Comparison of ENCODE assay signal across 27 cellular contexts in the genomic region with DNA sequence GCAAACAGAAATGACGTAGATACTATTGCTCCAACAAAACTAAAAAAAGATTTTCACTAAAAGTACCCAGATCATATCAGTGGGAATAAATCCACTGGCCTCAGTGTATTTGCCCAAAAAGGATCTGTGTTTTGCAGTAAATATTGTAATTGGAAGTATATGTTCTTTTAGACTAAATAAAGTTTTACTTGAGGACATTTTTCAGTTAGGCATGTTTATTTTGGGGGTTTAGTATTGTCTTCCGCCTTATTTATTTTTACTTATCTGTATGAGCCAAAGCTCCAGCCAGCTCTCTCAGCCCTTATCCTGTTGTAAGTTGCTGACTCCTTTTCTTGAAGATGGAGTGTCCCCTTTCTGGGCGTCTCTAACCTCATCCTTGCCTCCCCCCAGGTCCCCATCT. TPM values are rescaled to one million over a fixed set of nuclear protein-coding genes. Genes with fewer than 3 reads are reported as not detected.
DNase-seq lines count a peak whose midpoint lies in the region; ATAC-seq and TF ChIP-seq lines count a peak whose summit lies in the region.
"Had no signal": no experiment of that assay in that cellular context is flagged by ENCODE, and none has a peak within 500 bp of the region (broad histone marks: within the 10 kb centered on the region; RNA-seq: fewer than 3 reads in every experiment).

No MANE protein-coding gene starts in this region.

- POLR2A ChIA-PET in MCF 10A (lab: Yijun Ruan, JAX), result no interaction called here

- H3K4me1 Mint-ChIP-seq in stimulated activated memory B cell treated with anti-CD40 and anti-IgM and Interleukin-4, amounts not matched to agents 10 μg/mL and 1 μg/mL and 100 μg/mL, for 72 hours, result peaks cover 40% of the 10 kb centered on the region
- H3K4me1 Mint-ChIP-seq in MCF 10A (ENCODE audit: insufficient read depth, unreplicated experiment), result no peaks in the 10 kb centered on the region

- ATAC-seq in stimulated activated memory B cell treated with anti-CD40 and anti-IgM and Interleukin-4, amounts not matched to agents 10 μg/mL and 1 μg/mL and 100 μg/mL, for 72 hours, result no peak
- ATAC-seq in HG03457 (IDR thresholded peaks at IDR 0.05; ENCODE audit: unreplicated experiment), result no peak
- ATAC-seq in activated naive CD4-positive, alpha-beta T cell treated with anti-CD3 and anti-CD28 coated beads, Interleukin-2, amount 50 U/mL, for 72 hours, result no peak
- ATAC-seq: HCT116; lower lobe of right lung; natural killer cell treated with Interleukin-12 subunit alpha and Interleukin-12 subunit beta and Interleukin-15 and Interleukin-18, amount 100 ng/mL, for 72 hours; sciatic nerve had no signal

- H3K27ac ChIP-seq in coronary artery, result peak overlapping the region; percentile 82 to 86
- H3K27ac ChIP-seq in layer of hippocampus (ENCODE audit: low read depth, low read length), result peak overlapping the region; percentile 62
- H3K27ac ChIP-seq: lower lobe of right lung, VCaP had no signal

- intact Hi-C loops in MCF 10A (cut with micrococcal nuclease), result no loop called here

- H3K4me3 ChIP-seq in LNCaP clone FGC (ENCODE audit: low read depth, low read length) (no peak overlapping the region), coronary artery (no peak overlapping the region)
- H3K4me3 ChIP-seq: lower lobe of right lung had no signal

- peak overlapping the region; percentile 6 for H3K27ac Mint-ChIP-seq in stimulated activated memory B cell treated with anti-CD40 and anti-IgM and Interleukin-4, amounts not matched to agents 10 μg/mL and 1 μg/mL and 100 μg/mL, for 72 hours
- H3K27ac Mint-ChIP-seq in MCF 10A (ENCODE audit: low read depth, unreplicated experiment), result no peak overlapping the region
- peak overlapping the region in 1 of 2 donors; percentile 22 for H3K27ac Mint-ChIP-seq in activated naive CD4-positive, alpha-beta T cell treated with anti-CD3 and anti-CD28 coated beads, Interleukin-2, amount 50 U/mL, for 72 hours
- H3K27ac Mint-ChIP-seq: activated T-cell treated with anti-CD3 and anti-CD28 coated beads, Interleukin-2, amount 50 U/mL, for 24 hours; natural killer cell treated with Interleukin-12 subunit alpha and Interleukin-12 subunit beta and Interleukin-15 and Interleukin-18, amount 100 ng/mL, for 72 hours; T-helper 2 cell treated with Interferon-gamma antibody and Interleukin-4, amounts not matched to agents 5 μg/mL and 100 μg/mL, for 36 hours had no signal

- H3K9me3 Mint-ChIP-seq in stimulated activated memory B cell treated with anti-CD40 and anti-IgM and Interleukin-4, amounts not matched to agents 10 μg/mL and 1 μg/mL and 100 μg/mL, for 72 hours, result no peaks in the 10 kb centered on the region
- no peaks in the 10 kb centered on the region for H3K9me3 Mint-ChIP-seq in MCF 10A (ENCODE audit: unreplicated experiment)
- no peaks in the 10 kb centered on the region for H3K9me3 Mint-ChIP-seq in activated naive CD4-positive, alpha-beta T cell treated with anti-CD3 and anti-CD28 coated beads, Interleukin-2, amount 50 U/mL, for 72 hours
- H3K9me3 Mint-ChIP-seq: activated T-cell treated with anti-CD3 and anti-CD28 coated beads, Interleukin-2, amount 50 U/mL, for 24 hours; CD4-positive, alpha-beta memory T cell; endodermal cell; natural killer cell treated with Interleukin-12 subunit alpha and Interleukin-12 subunit beta and Interleukin-15 and Interleukin-18, amount 100 ng/mL, for 72 hours; T-helper 2 cell treated with Interferon-gamma antibody and Interleukin-4, amounts not matched to agents 5 μg/mL and 100 μg/mL, for 36 hours had no signal

- no peak overlapping the region for H3K4me3 Mint-ChIP-seq in stimulated activated memory B cell treated with anti-CD40 and anti-IgM and Interleukin-4, amounts not matched to agents 10 μg/mL and 1 μg/mL and 100 μg/mL, for 72 hours
- no peak overlapping the region for H3K4me3 Mint-ChIP-seq in MCF 10A (ENCODE audit: unreplicated experiment)
- H3K4me3 Mint-ChIP-seq: activated T-cell treated with anti-CD3 and anti-CD28 coated beads, Interleukin-2, amount 50 U/mL, for 24 hours; endodermal cell; natural killer cell treated with Interleukin-12 subunit alpha and Interleukin-12 subunit beta and Interleukin-15 and Interleukin-18, amount 100 ng/mL, for 72 hours; T-helper 2 cell treated with Interferon-gamma antibody and Interleukin-4, amounts not matched to agents 5 μg/mL and 100 μg/mL, for 36 hours had no signal

- peak; percentile 56 for DNase-seq in LNCaP clone FGC (ENCODE audit: low read depth)
- no peak for DNase-seq in coronary artery (ENCODE audit: low spot score)
- DNase-seq in MCF 10A (ENCODE audit: unreplicated experiment), result no peak
- no peak for DNase-seq in activated naive CD4-positive, alpha-beta T cell treated with anti-CD3 and anti-CD28 coated beads, Interleukin-2, amount 50 U/mL, for 72 hours (ENCODE audit: low spot score in 2 of 2)
- no peak for DNase-seq in DMS153 treated with DMSO at 0.1 percent for 48 hours (lab: John Stamatoyannopoulos, UW; ENCODE audit: unreplicated experiment)
- DNase-seq: activated CD4-positive, alpha-beta T cell treated with anti-CD3 and anti-CD28 coated beads for 48 hours; activated T-cell treated with anti-CD3 and anti-CD28 coated beads, Interleukin-2, amount 50 U/mL, for 24 hours; CD4-positive, alpha-beta memory T cell; endodermal cell; glutamatergic neuron; KBM-7; lower lobe of right lung; NCI-H1417; NCI-H2081 treated with DMSO at 0.1 percent for 48 hours; OCI-M1; stimulated activated CD4-positive, alpha-beta T cell treated with anti-CD3 and anti-CD28 coated beads, Interleukin-4, amount 100 ng/mL, for 4 hours; stimulated activated naive CD4-positive, alpha-beta T cell had no signal

- TF ChIP-seq CTCF in LNCaP clone FGC (IDR thresholded peaks at IDR 0.05; ENCODE audit: control insufficient read depth, extremely low read depth, insufficient read depth) (no peak), coronary artery (IDR thresholded peaks at IDR 0.05) (no peak), MCF 10A (IDR thresholded peaks at IDR 0.05; ENCODE audit: unreplicated experiment) (no peak)

- no peaks in the 10 kb centered on the region for H3K27me3 ChIP-seq in layer of hippocampus (ENCODE audit: control insufficient read depth, insufficient read depth, low read length)

- H3K27me3 Mint-ChIP-seq in stimulated activated memory B cell treated with anti-CD40 and anti-IgM and Interleukin-4, amounts not matched to agents 10 μg/mL and 1 μg/mL and 100 μg/mL, for 72 hours, result no peaks in the 10 kb centered on the region
- H3K27me3 Mint-ChIP-seq in MCF 10A (ENCODE audit: insufficient read depth, unreplicated experiment), result no peaks in the 10 kb centered on the region
- H3K27me3 Mint-ChIP-seq: activated T-cell treated with anti-CD3 and anti-CD28 coated beads, Interleukin-2, amount 50 U/mL, for 24 hours; CD4-positive, alpha-beta memory T cell; natural killer cell treated with Interleukin-12 subunit alpha and Interleukin-12 subunit beta and Interleukin-15 and Interleukin-18, amount 100 ng/mL, for 72 hours had no signal

- peaks cover 14% of the 10 kb centered on the region for H3K36me3 Mint-ChIP-seq in stimulated activated memory B cell treated with anti-CD40 and anti-IgM and Interleukin-4, amounts not matched to agents 10 μg/mL and 1 μg/mL and 100 μg/mL, for 72 hours
- peaks cover 6% of the 10 kb centered on the region for H3K36me3 Mint-ChIP-seq in MCF 10A (ENCODE audit: insufficient read depth, unreplicated experiment)
- no peaks in the 10 kb centered on the region for H3K36me3 Mint-ChIP-seq in activated naive CD4-positive, alpha-beta T cell treated with anti-CD3 and anti-CD28 coated beads, Interleukin-2, amount 50 U/mL, for 72 hours
- H3K36me3 Mint-ChIP-seq: natural killer cell treated with Interleukin-12 subunit alpha and Interleukin-12 subunit beta and Interleukin-15 and Interleukin-18, amount 100 ng/mL, for 72 hours had no signal

- BruUV-seq in MCF 10A (replicated peaks; lab: Mats Ljungman, UMichigan), result no TSS peak

- CTCF ChIA-PET in MCF 10A (lab: Yijun Ruan, JAX), result no interaction called here

RNA-seq across cellular contexts. Expression of gene PTTG2, which starts 49.8 kb away (rescaled TPM):
- not detected in 2 replicates for total RNA-seq in MCF 10A (2022)
- under 1 TPM; 0.59 to 0.78 TPM for total RNA-seq in activated naive CD4-positive, alpha-beta T cell treated with anti-CD3 and anti-CD28 coated beads, Interleukin-2, amount 50 U/mL, for 72 hours
- total RNA-seq: endodermal cell, kidney epithelial cell, temporal lobe had no signal
